Comparison of ENCODE assay signal across 12 cellular contexts in genomic region chr2:177289824-177290632, GRCh38. TPM values are rescaled to one million over a fixed set of nuclear protein-coding genes. Genes with fewer than 3 reads are reported as not detected.
A peak's percentile ranks its signal among the peaks of the same experiment; 100 is the strongest.
DNase-seq lines count a peak whose midpoint lies in the region; ATAC-seq, FAIRE-seq and TF ChIP-seq lines count a peak whose summit lies in the region.
"Had no signal": no experiment of that assay in that cellular context is flagged by ENCODE, and none has a peak within 500 bp of the region (broad histone marks: within the 10 kb centered on the region; RNA-seq: fewer than 3 reads in every experiment).

No MANE protein-coding gene starts in this region.

- no peak for TF ChIP-seq POLR2A in HepG2 (IDR thresholded peaks at IDR 0.05; ENCODE audit: insufficient read depth in 1 of 2, low read depth in 2 of 2, low read length in 2 of 2)
- no peak for TF ChIP-seq POLR2A in adrenal gland (IDR thresholded peaks at IDR 0.05)

- ATAC-seq in activated T-cell treated with anti-CD3 and anti-CD28 coated beads, Interleukin-2, amount 50 U/mL, for 4 hours: peak; percentile 69 to 77
- peak; percentile 80 for ATAC-seq in HG02759 (IDR thresholded peaks at IDR 0.05; ENCODE audit: unreplicated experiment)
- ATAC-seq in stimulated activated naive CD8-positive, alpha-beta T cell treated with anti-CD3 and anti-CD28 coated beads, Interleukin-15, amount 100 ng/mL, for 72 hours: peak; percentile 79
- no peak for ATAC-seq in HepG2

- no peak overlapping the region for H3K27ac ChIP-seq in HepG2 (ENCODE audit: extremely low read length, insufficient read depth, low read length)
- H3K27ac ChIP-seq in adrenal gland: no peak overlapping the region
- H3K27ac ChIP-seq: epithelial cell of prostate had no signal

- no peaks in the 10 kb centered on the region for H3K36me3 Mint-ChIP-seq in activated T-cell treated with anti-CD3 and anti-CD28 coated beads, Interleukin-2, amount 50 U/mL, for 4 hours (ENCODE audit: insufficient read depth)
- H3K36me3 Mint-ChIP-seq: mesothelial cell of epicardium had no signal

- no TSS peak for BruUV-seq in HepG2 (replicated peaks; lab: Mats Ljungman, UMichigan)

- CTCF ChIA-PET in HepG2 (lab: Yijun Ruan, JAX; ENCODE audit: low intra/inter-chr PET ratio, low total read pairs): no interaction called here

- H3K9me3 ChIP-seq in HepG2 (ENCODE audit: low read length) (no peaks in the 10 kb centered on the region), adrenal gland (replicated peaks in 1 of 3) (no peaks in the 10 kb centered on the region)

- DNase-seq in activated T-cell treated with anti-CD3 and anti-CD28 coated beads, Interleukin-2, amount 50 U/mL, for 4 hours: no peak
- DNase-seq in activated T-cell treated with anti-CD3 and anti-CD28 coated beads, Interleukin-2, amount 50 U/mL, for 1 hour: no peak
- DNase-seq in MV-4-11 (lab: John Stamatoyannopoulos, UW) (peak; percentile 47), HepG2 (ENCODE audit: low spot score) (no peak), adrenal gland (no peak), NCI-H1105 treated with DMSO at 0.1 percent for 48 hours (lab: John Stamatoyannopoulos, UW) (no peak)
- peak in 1 of 2 donors; percentile 21 for DNase-seq in stimulated activated naive CD8-positive, alpha-beta T cell treated with anti-CD3 and anti-CD28 coated beads, Interleukin-15, amount 100 ng/mL, for 72 hours
- DNase-seq: activated CD8-positive, alpha-beta memory T cell treated with anti-CD3 and anti-CD28 coated beads, Interleukin-2, amount 50 U/mL, for 48 hours; NCI-H526 had no signal

- H3K4me3 ChIP-seq in HepG2 (replicated peaks in 1 of 3; ENCODE audit: insufficient read depth in 1 of 3, low read depth in 2 of 3, low read length in 3 of 3) (no peak overlapping the region), adrenal gland (no peak overlapping the region)

- H2AFZ ChIP-seq in HepG2 (ENCODE audit: low read length): no peak overlapping the region

- no peaks in the 10 kb centered on the region for H3K9me3 Mint-ChIP-seq in activated T-cell treated with anti-CD3 and anti-CD28 coated beads, Interleukin-2, amount 50 U/mL, for 4 hours
- H3K9me3 Mint-ChIP-seq in stimulated activated naive CD8-positive, alpha-beta T cell treated with anti-CD3 and anti-CD28 coated beads, Interleukin-15, amount 100 ng/mL, for 72 hours: no peaks in the 10 kb centered on the region
- H3K9me3 Mint-ChIP-seq: mesothelial cell of epicardium had no signal

- peak overlapping the region; percentile 54 for H3K4me3 Mint-ChIP-seq in activated T-cell treated with anti-CD3 and anti-CD28 coated beads, Interleukin-2, amount 50 U/mL, for 4 hours
- H3K4me3 Mint-ChIP-seq in stimulated activated naive CD8-positive, alpha-beta T cell treated with anti-CD3 and anti-CD28 coated beads, Interleukin-15, amount 100 ng/mL, for 72 hours: peak overlapping the region; percentile 62 to 69
- H3K4me3 Mint-ChIP-seq: mesothelial cell of epicardium had no signal

- H4K20me1 ChIP-seq in HepG2 (ENCODE audit: insufficient read depth, low read length): no peaks in the 10 kb centered on the region

- H3K27me3 Mint-ChIP-seq in activated T-cell treated with anti-CD3 and anti-CD28 coated beads, Interleukin-2, amount 50 U/mL, for 4 hours (ENCODE audit: low read depth): no peaks in the 10 kb centered on the region
- no peaks in the 10 kb centered on the region for H3K27me3 Mint-ChIP-seq in stimulated activated naive CD8-positive, alpha-beta T cell treated with anti-CD3 and anti-CD28 coated beads, Interleukin-15, amount 100 ng/mL, for 72 hours

- H3K4me1 Mint-ChIP-seq in activated T-cell treated with anti-CD3 and anti-CD28 coated beads, Interleukin-2, amount 50 U/mL, for 4 hours (ENCODE audit: low read depth): peaks cover 16% of the 10 kb centered on the region
- H3K4me1 Mint-ChIP-seq in stimulated activated naive CD8-positive, alpha-beta T cell treated with anti-CD3 and anti-CD28 coated beads, Interleukin-15, amount 100 ng/mL, for 72 hours: peaks cover 50% of the 10 kb centered on the region

- intact Hi-C loops in HepG2 (cut with micrococcal nuclease; ENCODE audit: unreplicated experiment): no loop called here
- intact Hi-C loops in adrenal gland (cut with DNase I): no loop called here

- H3K27me3 ChIP-seq in HepG2 (ENCODE audit: control insufficient read depth in 1 of 2, insufficient read depth in 2 of 2, low read length in 2 of 2) (no peaks in the 10 kb centered on the region), adrenal gland (no peaks in the 10 kb centered on the region)

- H3K4me2 ChIP-seq in HepG2 (ENCODE audit: low read depth, low read length): no peak overlapping the region

- H3K4me1 ChIP-seq in HepG2 (ENCODE audit: insufficient read depth, low read length) (peaks cover 29% of the 10 kb centered on the region), adrenal gland (replicated peaks in 1 of 2) (peaks cover 0 to 3% of the 10 kb centered on the region in 2 donors)

- peak overlapping the region; percentile 84 to 85 for H3K27ac Mint-ChIP-seq in stimulated activated naive CD8-positive, alpha-beta T cell treated with anti-CD3 and anti-CD28 coated beads, Interleukin-15, amount 100 ng/mL, for 72 hours
- H3K27ac Mint-ChIP-seq: mesothelial cell of epicardium had no signal

- H3K9ac ChIP-seq in HepG2 (ENCODE audit: insufficient read depth, low read depth, low read length): no peak overlapping the region

- WGBS in HepG2 (ENCODE audit: low lambda C conversion rate): 82% methylated on average over 9 of the region's 9 CpGs
- 65 to 74% (median 71%) methylated on average over 9 of the region's 9 CpGs for WGBS in adrenal gland, 4 donors

- no peak for TF ChIP-seq RAD21 in HepG2 (CRISPR knock-in tag; IDR thresholded peaks at IDR 0.05)

- in situ Hi-C loops in HepG2 (cut with HindIII; ENCODE audit: extremely low pct_ligation_motif_present, low pct_unique_long_range_greater_than_20kb): no loop called here

- FAIRE-seq in HepG2 (lab: Jason Lieb, UNC): no peak

- H3K36me3 ChIP-seq in HepG2 (replicated peaks in 1 of 2; ENCODE audit: control insufficient read depth in 1 of 2, insufficient read depth in 2 of 2, low read length in 2 of 2) (no peaks in the 10 kb centered on the region), adrenal gland (replicated peaks in 1 of 2) (no peaks in the 10 kb centered on the region)

- TF ChIP-seq EP300 in HepG2 (IDR thresholded peaks at IDR 0.05; ENCODE audit: low read depth in 2 of 2, low read length in 2 of 2) (no peak), HepG2 (CRISPR knock-in tag; IDR thresholded peaks at IDR 0.05; ENCODE audit: borderline replicate concordance) (no peak)

- TF ChIP-seq CTCF in HepG2 (CRISPR knock-in tag; IDR thresholded peaks at IDR 0.05) (no peak), adrenal gland (IDR thresholded peaks at IDR 0.05) (no peak)

- POLR2A ChIA-PET in HepG2 (lab: Yijun Ruan, JAX): interaction anchor here (2.2 kb wide), 1 partner anchor 25 kb away, joined by 9 read pairs; the partner anchor contains the start of gene NFE2L2

- no peaks in the 10 kb centered on the region for H3K79me2 ChIP-seq in HepG2 (ENCODE audit: insufficient read depth, low read length)

TF ChIP-seq in HepG2, 621 proteins besides CTCF, POLR2A, EP300 and RAD21 (continues in another document):
- no peak for TF ChIP-seq DBP (CRISPR knock-in tag; IDR thresholded peaks at IDR 0.05; ENCODE audit: not compliant biosample characterization)
- TF ChIP-seq PBX2 (CRISPR knock-in tag; IDR thresholded peaks at IDR 0.05): no peak
- no peak for TF ChIP-seq HOXA5 (CRISPR knock-in tag; IDR thresholded peaks at IDR 0.05)
- TF ChIP-seq IKZF4 (CRISPR knock-in tag; IDR thresholded peaks at IDR 0.05; ENCODE audit: borderline replicate concordance, low read depth, not compliant biosample characterization): no peak

RNA-seq across cellular contexts. Expression of gene NFE2L2, which starts 25.5 kb away (rescaled TPM):
- 10 to 100 TPM; 58.5 to 62.4 (median 60.5) TPM for total RNA-seq in activated T-cell treated with anti-CD3 and anti-CD28 coated beads, Interleukin-2, amount 50 U/mL, for 4 hours
- total RNA-seq in HepG2 (2016; rRNA removed; fragmentation: Illumina TruSeq; extraction: Trizol) (84.6 and 136 TPM in 2 replicates), adrenal gland (100 to 1,000 TPM in 2 of 8 donors, 10 to 100 TPM in 6; 54.4 to 119 (median 82.4) TPM)
- total RNA-seq in HepG2 (2016; cell fraction: cytosol; rRNA removed; fragmentation: Illumina TruSeq; extraction: Trizol; ENCODE audit: low read depth): 93.0 and 99.3 TPM in 2 replicates
- 80.6 and 139 TPM in 2 replicates for total RNA-seq in HepG2 (2016; cell fraction: insoluble cytoplasmic fraction; rRNA removed; fragmentation: Illumina TruSeq; extraction: Trizol)
- 85.8 and 94.3 TPM in 2 replicates for total RNA-seq in HepG2 (2016; cell fraction: membrane; rRNA removed; fragmentation: Illumina TruSeq; extraction: Trizol)
- total RNA-seq in HepG2 (2016; cell fraction: nucleus; rRNA removed; fragmentation: Illumina TruSeq; extraction: Trizol): 92.5 and 95.6 TPM in 2 replicates
- polyA plus RNA-seq in HepG2 (2011; rRNA removed) (138 and 215 TPM in 2 replicates), adrenal gland (10 to 100 TPM; 41.1 to 87.6 (median 52.7) TPM)
- 94.2 and 119 TPM in 2 replicates for polyA plus RNA-seq in HepG2 (2011; cell fraction: cytosol; rRNA removed)
- 66.9 and 70.1 TPM in 2 replicates for polyA plus RNA-seq in HepG2 (2011; cell fraction: nucleus; rRNA removed)
- 104 and 115 TPM in 2 replicates for polyA plus RNA-seq in HepG2 (2012)
- polyA plus RNA-seq in HepG2 (2016; cell fraction: cytosol; fragmentation: Illumina TruSeq; extraction: Trizol; ENCODE audit: low read depth): 17.6 and 20.3 TPM in 2 replicates
- 211 and 217 TPM in 2 replicates for polyA plus RNA-seq in HepG2 (2016; cell fraction: insoluble cytoplasmic fraction; fragmentation: Illumina TruSeq; extraction: Trizol; ENCODE audit: low read depth)
- 41.9 and 49.1 TPM in 2 replicates for polyA plus RNA-seq in HepG2 (2016; cell fraction: membrane; fragmentation: Illumina TruSeq; extraction: Trizol; ENCODE audit: low read depth)
- 168 and 175 TPM in 2 replicates for polyA plus RNA-seq in HepG2 (2016; cell fraction: nucleus; fragmentation: Illumina TruSeq; extraction: Trizol; ENCODE audit: insufficient read depth, low read depth)
- 157 and 264 TPM in 2 replicates for polyA minus RNA-seq in HepG2 (2011; rRNA and poly(A)+ RNA removed; ENCODE audit: low replicate concordance)
- 128 and 137 TPM in 2 replicates for polyA minus RNA-seq in HepG2 (2011; cell fraction: cytosol; rRNA and poly(A)+ RNA removed)
- polyA minus RNA-seq in HepG2 (2011; cell fraction: nucleus; rRNA and poly(A)+ RNA removed): 140 and 141 TPM in 2 replicates
